In the genomic region with DNA sequence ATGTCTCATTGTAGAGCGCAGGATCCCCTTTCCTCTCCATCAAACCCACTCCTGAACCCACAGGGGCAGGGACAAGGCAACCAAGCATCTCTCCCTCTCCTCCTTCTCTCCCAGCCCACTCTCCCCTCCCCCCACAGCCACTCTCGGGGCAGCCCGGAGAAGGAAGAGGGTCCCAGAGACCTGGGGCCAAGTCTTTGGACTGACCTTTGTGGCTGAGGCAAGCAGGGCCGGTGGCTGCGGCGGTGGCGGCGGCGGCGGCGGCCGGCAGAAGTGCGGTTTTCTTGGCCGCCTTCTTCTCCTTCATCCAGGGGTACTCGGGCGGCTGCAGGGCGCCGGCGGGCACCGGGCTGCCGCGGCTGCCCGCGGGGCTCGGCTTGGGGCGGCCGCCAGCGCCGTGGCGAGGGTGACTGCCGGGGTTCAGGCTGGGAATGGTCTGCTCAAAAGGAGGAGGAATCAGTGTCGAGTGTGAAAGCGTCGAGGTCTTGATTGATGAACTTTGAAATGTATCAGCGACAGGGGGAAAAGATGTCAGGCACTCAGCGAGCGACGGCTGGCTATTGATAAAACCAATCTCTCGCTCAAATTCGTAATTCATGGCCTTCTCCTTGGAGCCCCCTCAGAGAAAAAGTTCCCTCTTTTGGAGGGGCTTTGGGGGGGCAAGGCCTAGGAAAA, we compare ENCODE assay signal across 12 cellular contexts. TPM values are rescaled to one million over a fixed set of nuclear protein-coding genes. Genes with fewer than 3 reads are reported as not detected.
DNase-seq lines count a peak whose midpoint lies in the region; TF ChIP-seq lines count a peak whose summit lies in the region.
"Had no signal": no experiment of that assay in that cellular context is flagged by ENCODE, and none has a peak within 500 bp of the region (broad histone marks: within the 10 kb centered on the region; RNA-seq: fewer than 3 reads in every experiment).

No MANE protein-coding gene starts in this region.

- H3K4me1 ChIP-seq in Loucy (ENCODE audit: insufficient read depth, low read length, poor library complexity, severe bottlenecking) (peaks cover 20% of the 10 kb centered on the region), trophoblast cell (ENCODE audit: control insufficient read depth in 1 of 2, insufficient read depth in 2 of 2, low read length in 2 of 2) (peaks cover 6 to 8% of the 10 kb centered on the region in 2 experiments)

- H3K36me3 Mint-ChIP-seq in immature natural killer cell, result peaks cover 23 to 41% (median 34%) of the 10 kb centered on the region in 3 donors

- H3K4me2 ChIP-seq in Loucy (ENCODE audit: low read depth, low read length, poor library complexity, severe bottlenecking) (peak overlapping the region; percentile 95), trophoblast cell (ENCODE audit: low read length) (no peak overlapping the region)

- DNase-seq in astrocyte of the hippocampus (ENCODE audit: low read depth, low spot score), result peak; percentile 9
- DNase-seq in immature natural killer cell, result peak in 2 of 3 donors; percentile 4 to 8
- no peak for DNase-seq in activated CD4-positive, alpha-beta T cell treated with anti-CD3 and anti-CD28 coated beads, Interleukin-2, amount 50 U/mL, for 4 hours
- no peak for DNase-seq in trophoblast cell
- no peak for DNase-seq in CD1c-positive myeloid dendritic cell (ENCODE audit: extremely low spot score)
- no peak for DNase-seq in NCI-H2227 treated with DMSO at 0.1 percent for 48 hours (lab: John Stamatoyannopoulos, UW)
- DNase-seq: DMS79, NCI-H345 had no signal

- H3K9me3 Mint-ChIP-seq in immature natural killer cell, result no peaks in the 10 kb centered on the region
- H3K9me3 Mint-ChIP-seq: T-helper 1 cell treated with Interleukin-12 subunit alpha and Interleukin-12 subunit beta and Interleukin-4 antibody, amounts not matched to agents 30 μg/mL and 1 μg/mL, for 36 hours had no signal

- no peak for TF ChIP-seq CTCF in Loucy (conservative IDR thresholded peaks at IDR 0.05; ENCODE audit: low read length)

- H3K14ac ChIP-seq in trophoblast cell (ENCODE audit: low read length), result no peak overlapping the region

- peak overlapping the region; percentile 88 for H3K4me3 ChIP-seq in Loucy (ENCODE audit: low read length, poor library complexity, severe bottlenecking)
- H3K4me3 ChIP-seq in skin epidermis, result peak overlapping the region in 6 of 7 experiments; percentile 0 to 42 (median 30)
- H3K4me3 ChIP-seq in trophoblast cell (ENCODE audit: low read depth, low read length), result no peak overlapping the region
- H3K4me3 ChIP-seq: ovary had no signal

- H2AFZ ChIP-seq in Loucy (ENCODE audit: low read length) (no peak overlapping the region), trophoblast cell (ENCODE audit: insufficient read depth, low read length, poor library complexity) (no peak overlapping the region)

- H3K4me3 Mint-ChIP-seq in immature natural killer cell, result peak overlapping the region in 4 of 5 donors; percentile 40 to 72 (median 62)
- H3K4me3 Mint-ChIP-seq: T-helper 1 cell treated with Interleukin-12 subunit alpha and Interleukin-12 subunit beta and Interleukin-4 antibody, amounts not matched to agents 30 μg/mL and 1 μg/mL, for 36 hours had no signal

- H4K12ac ChIP-seq in trophoblast cell (ENCODE audit: low read depth, low read length), result no peak overlapping the region

- H3K27me3 ChIP-seq in Loucy (ENCODE audit: insufficient read depth, low read length, poor library complexity, severe bottlenecking) (no peaks in the 10 kb centered on the region), trophoblast cell (ENCODE audit: insufficient read depth, low read length) (peaks cover 88% of the 10 kb centered on the region)
- H3K27me3 ChIP-seq: ovary had no signal

- no peak overlapping the region for H2BK5ac ChIP-seq in trophoblast cell (ENCODE audit: low read depth, low read length, poor library complexity)

- H3F3A ChIP-seq in Loucy (ENCODE audit: low read depth), result no peaks in the 10 kb centered on the region

- H2BK12ac ChIP-seq in trophoblast cell (ENCODE audit: low read length), result no peak overlapping the region

- no peak overlapping the region for H3K4ac ChIP-seq in trophoblast cell (ENCODE audit: low read depth, low read length)

- H3K23ac ChIP-seq in trophoblast cell (ENCODE audit: low read length), result no peak overlapping the region

- H3K79me1 ChIP-seq in trophoblast cell (ENCODE audit: low read length), result no peaks in the 10 kb centered on the region

- no peak overlapping the region for H4K8ac ChIP-seq in trophoblast cell (ENCODE audit: low read depth, low read length)

- H3K27ac ChIP-seq in skin epidermis (peak overlapping the region in 6 of 21 experiments; percentile 41 to 74 (median 70)), trophoblast cell (ENCODE audit: low read depth, low read length) (no peak overlapping the region)

- H4K91ac ChIP-seq in trophoblast cell (ENCODE audit: low read depth, low read length), result no peak overlapping the region

- H3K9me3 ChIP-seq in Loucy (ENCODE audit: insufficient read depth, low read depth, low read length) (no peaks in the 10 kb centered on the region), trophoblast cell (ENCODE audit: insufficient read depth, low read depth, low read length) (peaks cover 10% of the 10 kb centered on the region)
- H3K9me3 ChIP-seq: ovary had no signal

- no peak overlapping the region for H3K18ac ChIP-seq in trophoblast cell (ENCODE audit: low read length)

- H3K36me3 ChIP-seq in Loucy (ENCODE audit: insufficient read depth, low read length), result peaks cover 22% of the 10 kb centered on the region; the same call in 1 of the 2 replicates
- no peaks in the 10 kb centered on the region for H3K36me3 ChIP-seq in trophoblast cell (ENCODE audit: control insufficient read depth in 1 of 2, insufficient read depth in 2 of 2, low read length in 2 of 2)
- H3K36me3 ChIP-seq: ovary had no signal

- H3K27ac Mint-ChIP-seq in immature natural killer cell, result no peak overlapping the region
- H3K27ac Mint-ChIP-seq: T-helper 1 cell treated with Interleukin-12 subunit alpha and Interleukin-12 subunit beta and Interleukin-4 antibody, amounts not matched to agents 30 μg/mL and 1 μg/mL, for 36 hours had no signal

- H3K79me2 ChIP-seq in Loucy (ENCODE audit: insufficient read depth, low read length), result peaks cover 82% of the 10 kb centered on the region
- H3K79me2 ChIP-seq in trophoblast cell (ENCODE audit: control insufficient read depth, insufficient read depth, low read length, poor library complexity), result no peaks in the 10 kb centered on the region

- H3K9me2 ChIP-seq in Loucy (replicated peaks; ENCODE audit: low read depth, low read length), result no peaks in the 10 kb centered on the region

- H4K20me1 ChIP-seq in Loucy (ENCODE audit: insufficient read depth, low read length, poor library complexity, severe bottlenecking), result peaks cover 18% of the 10 kb centered on the region

- H3K4me1 Mint-ChIP-seq in immature natural killer cell, result peaks cover 31 to 44% of the 10 kb centered on the region in 2 donors

- no peak overlapping the region for H2AK5ac ChIP-seq in trophoblast cell (ENCODE audit: low read length)

- no peak overlapping the region for H2BK120ac ChIP-seq in trophoblast cell (ENCODE audit: insufficient read depth, low read length, poor library complexity)

- H3K27me3 Mint-ChIP-seq in immature natural killer cell (ENCODE audit: low read depth in 3 of 3), result peaks cover 18 to 22% (median 21%) of the 10 kb centered on the region in 3 donors

- H3K9ac ChIP-seq in Loucy (ENCODE audit: low read depth, low read length, poor library complexity, severe bottlenecking) (peak overlapping the region; percentile 87), trophoblast cell (ENCODE audit: low read length) (no peak overlapping the region)

- no CpG with 5 or more reads among the region's 40 CpGs for WGBS in trophoblast cell (ENCODE audit: extremely low coverage, insufficient coverage, insufficient read length)

RNA-seq across cellular contexts. Expression of gene HOXA2, which starts 0.4 kb away (rescaled TPM):
- not detected for polyA plus RNA-seq in immature natural killer cell
- not detected in 2 replicates for polyA plus RNA-seq in trophoblast cell (2013)

RNA-seq across cellular contexts. Expression of gene HOXA1, which starts 6.2 kb away (rescaled TPM):
- polyA plus RNA-seq in immature natural killer cell, result under 1 TPM in 1 of 3 donors, not detected in 2; 0.62 TPM
- 0.05 and 0.06 TPM in 2 replicates for polyA plus RNA-seq in trophoblast cell (2013)

RNA-seq across cellular contexts. Expression of gene HOXA4, which starts 28.5 kb away (rescaled TPM):
- 1 to 10 TPM in 1 of 3 donors, under 1 TPM in 1, not detected in 1; 0.51 to 1.2 TPM for polyA plus RNA-seq in immature natural killer cell
- 0.03 TPM in 1 of 2 replicates, not detected in the other for polyA plus RNA-seq in trophoblast cell (2013)

RNA-seq across cellular contexts. Expression of gene HOXA5, which starts 41.4 kb away (rescaled TPM):
- 1 to 10 TPM in 1 of 3 donors, under 1 TPM in 2; 0.42 to 1.1 (median 0.73) TPM for polyA plus RNA-seq in immature natural killer cell
- polyA plus RNA-seq in trophoblast cell (2013), result not detected in 2 replicates

RNA-seq across cellular contexts. Expression of gene HOXA6, which starts 45.5 kb away (rescaled TPM):
- 1 to 10 TPM in 1 of 3 donors, under 1 TPM in 1, not detected in 1; 0.52 to 3.8 TPM for polyA plus RNA-seq in immature natural killer cell
- polyA plus RNA-seq in trophoblast cell (2013), result not detected in 2 replicates

Comparison
In these comparisons a context has a peak if more than half of its experiments do, and no peak if none do; other contexts are left out.
1. DNase-seq: peak in astrocyte of the hippocampus (single experiment) and immature natural killer cell (2 of 3); none in activated CD4-positive, alpha-beta T cell treated with anti-CD3 and anti-CD28 coated beads, Interleukin-2, amount 50 U/mL, for 4 hours (0 of 2), trophoblast cell (0 of 2), CD1c-positive myeloid dendritic cell (single experiment) and NCI-H2227 treated with DMSO at 0.1 percent for 48 hours (single experiment).